ENCODE assay signal across 9 cellular contexts in the genomic region with DNA sequence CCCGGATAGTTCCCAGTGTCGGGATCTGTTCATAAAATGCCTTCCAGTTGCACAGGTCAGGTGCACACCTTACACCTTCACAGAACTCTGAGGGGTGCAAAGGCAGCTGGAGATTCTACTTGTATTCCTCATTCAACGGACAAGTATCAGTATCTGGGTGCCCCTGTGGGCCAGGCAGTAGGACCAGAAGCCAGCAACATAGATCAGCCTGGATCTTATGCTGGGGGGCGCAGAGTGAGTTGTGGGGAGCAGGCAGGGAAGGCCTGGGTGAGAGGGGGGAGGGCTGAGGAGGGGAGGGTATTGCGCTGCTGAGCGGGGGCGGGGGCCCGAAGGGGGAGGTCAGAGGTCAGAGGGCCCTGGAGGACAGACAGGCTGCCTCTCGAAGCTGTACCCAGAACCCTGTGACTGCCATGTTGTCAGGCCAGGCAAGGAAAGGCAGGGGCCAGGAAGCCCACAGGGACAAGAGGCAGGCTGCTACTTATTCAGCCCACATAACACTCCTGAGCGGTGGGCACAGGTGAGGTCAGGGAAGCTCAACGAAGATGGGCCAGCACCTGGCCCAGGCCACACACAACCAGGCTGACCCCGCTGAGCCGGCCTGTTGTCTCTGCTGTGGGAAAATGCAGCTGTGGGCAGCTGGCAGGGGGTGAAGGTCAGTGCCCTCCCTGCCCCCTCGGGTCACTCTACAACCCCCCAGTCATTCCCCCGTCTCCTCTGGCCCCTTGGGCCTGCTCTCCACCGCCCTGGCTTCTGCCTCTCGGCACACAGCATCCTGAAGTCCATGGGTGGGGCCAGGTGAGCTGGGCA. TPM values are rescaled to one million over a fixed set of nuclear protein-coding genes. Genes with fewer than 3 reads are reported as not detected.
A peak's percentile ranks its signal among the peaks of the same experiment; 100 is the strongest.
DNase-seq lines count a peak whose midpoint lies in the region; ATAC-seq and TF ChIP-seq lines count a peak whose summit lies in the region.
"Had no signal": no experiment of that assay in that cellular context is flagged by ENCODE, and none has a peak within 500 bp of the region (broad histone marks: within the 10 kb centered on the region; RNA-seq: fewer than 3 reads in every experiment).

No MANE protein-coding gene starts in this region.

- H3K27me3 Mint-ChIP-seq in chondrocyte (ENCODE audit: low read depth) = peaks cover 8% of the 10 kb centered on the region

- DNase-seq in DND-41 = no peak
- no peak for DNase-seq in chondrocyte (ENCODE audit: low spot score)
- DNase-seq in HK-2 (ENCODE audit: unreplicated experiment) = no peak
- DNase-seq in putamen (ENCODE audit: low spot score) = no peak
- no peak for DNase-seq in NCI-H1694 (lab: John Stamatoyannopoulos, UW)
- no peak for DNase-seq in NCI-H524 (lab: John Stamatoyannopoulos, UW)

- H3K4me2 ChIP-seq in DND-41 (ENCODE audit: insufficient read depth, low read length) = peak overlapping the region; percentile 92
- H3K4me2 ChIP-seq in Loucy (ENCODE audit: low read depth, low read length, poor library complexity, severe bottlenecking) = peak overlapping the region; percentile 90
- no peak overlapping the region for H3K4me2 ChIP-seq in parathyroid adenoma (ENCODE audit: low read length)

- peaks cover 30% of the 10 kb centered on the region for H3K27me3 ChIP-seq in DND-41 (ENCODE audit: insufficient read depth, low read length, poor library complexity)
- no peaks in the 10 kb centered on the region for H3K27me3 ChIP-seq in Loucy (ENCODE audit: insufficient read depth, low read length, poor library complexity, severe bottlenecking)
- no peaks in the 10 kb centered on the region for H3K27me3 ChIP-seq in parathyroid adenoma (ENCODE audit: control insufficient read depth, insufficient read depth, low read length)

- H3K36me3 Mint-ChIP-seq in chondrocyte (ENCODE audit: low read depth) = no peaks in the 10 kb centered on the region

- H3K9me2 ChIP-seq in Loucy (replicated peaks; ENCODE audit: low read depth, low read length) = no peaks in the 10 kb centered on the region

- peaks cover 20% of the 10 kb centered on the region for H3F3A ChIP-seq in Loucy (ENCODE audit: low read depth)

- H4K20me1 ChIP-seq in DND-41 (ENCODE audit: insufficient read depth, low read length) (peaks cover 29% of the 10 kb centered on the region), Loucy (ENCODE audit: insufficient read depth, low read length, poor library complexity, severe bottlenecking) (no peaks in the 10 kb centered on the region)

- H3K79me2 ChIP-seq in DND-41 (ENCODE audit: insufficient read depth, low read length) (peaks cover 12% of the 10 kb centered on the region), Loucy (ENCODE audit: insufficient read depth, low read length) (0 out of 2 replicates have a peak, but pooled peaks cover 11% of the 10 kb centered on the region), parathyroid adenoma (no peaks in the 10 kb centered on the region)

- peak overlapping the region; percentile 76; the same call in 1 of the 2 replicates for H3K9ac ChIP-seq in DND-41 (ENCODE audit: low read depth, low read length)
- H3K9ac ChIP-seq in Loucy (ENCODE audit: low read depth, low read length, poor library complexity, severe bottlenecking) = no peak overlapping the region
- H3K9ac ChIP-seq in parathyroid adenoma = no peak overlapping the region

- peak overlapping the region; percentile 74 for H3K4me3 Mint-ChIP-seq in chondrocyte (ENCODE audit: unreplicated experiment)

- no peak overlapping the region for H2AFZ ChIP-seq in DND-41 (ENCODE audit: low read depth, low read length)
- H2AFZ ChIP-seq in Loucy (ENCODE audit: low read length) = no peak overlapping the region
- H2AFZ ChIP-seq in parathyroid adenoma = no peak overlapping the region

- H3K4me1 Mint-ChIP-seq in chondrocyte (ENCODE audit: low read depth) = peaks cover 32% of the 10 kb centered on the region

- peaks cover 4% of the 10 kb centered on the region for H3K36me3 ChIP-seq in DND-41 (ENCODE audit: insufficient read depth, low read length)
- no peaks in the 10 kb centered on the region for H3K36me3 ChIP-seq in Loucy (ENCODE audit: insufficient read depth, low read length)
- H3K36me3 ChIP-seq in parathyroid adenoma (ENCODE audit: control insufficient read depth, insufficient read depth, low read length) = no peaks in the 10 kb centered on the region

- H3K27ac Mint-ChIP-seq in chondrocyte (ENCODE audit: unreplicated experiment) = peak overlapping the region; percentile 22

- no peak for TF ChIP-seq CTCF in DND-41 (IDR thresholded peaks at IDR 0.05; ENCODE audit: borderline replicate concordance, extremely low read depth, low read length, poor library complexity, severe bottlenecking)
- TF ChIP-seq CTCF in Loucy (conservative IDR thresholded peaks at IDR 0.05; ENCODE audit: low read length) = no peak
- no peak for TF ChIP-seq CTCF in chondrocyte (IDR thresholded peaks at IDR 0.05)
- TF ChIP-seq CTCF in parathyroid adenoma (IDR thresholded peaks at IDR 0.05) = no peak

- no peaks in the 10 kb centered on the region for H3K9me3 ChIP-seq in DND-41 (ENCODE audit: insufficient read depth, low read length, severe bottlenecking)
- no peaks in the 10 kb centered on the region for H3K9me3 ChIP-seq in Loucy (ENCODE audit: insufficient read depth, low read depth, low read length)
- H3K9me3 ChIP-seq in parathyroid adenoma (ENCODE audit: control insufficient read depth, low read length) = no peaks in the 10 kb centered on the region

- H3K4me3 ChIP-seq in DND-41 (ENCODE audit: low read depth in 1 of 2, low read length in 2 of 2) (no peak overlapping the region), Loucy (ENCODE audit: low read length, poor library complexity, severe bottlenecking) (no peak overlapping the region), parathyroid adenoma (ENCODE audit: low read depth, low read length) (no peak overlapping the region)

- ATAC-seq in DND-41 (ENCODE audit: insufficient read depth, low read depth) = no peak

- H3K27ac ChIP-seq in DND-41 (ENCODE audit: low read length) (no peak overlapping the region), parathyroid adenoma (peak overlapping the region; percentile 17)

- no peaks in the 10 kb centered on the region for H3K9me3 Mint-ChIP-seq in chondrocyte (ENCODE audit: low read depth)

- H3K4me1 ChIP-seq in DND-41 (ENCODE audit: insufficient read depth, low read length) (peaks cover 43% of the 10 kb centered on the region), Loucy (ENCODE audit: insufficient read depth, low read length, poor library complexity, severe bottlenecking) (peaks cover 45% of the 10 kb centered on the region), parathyroid adenoma (peaks cover 25% of the 10 kb centered on the region)

RNA-seq across cellular contexts. Expression of a gene that starts 1.1 kb away (rescaled TPM):
- 3.2 to 4.6 TPM (median 3.5 TPM) in 3 replicates for total RNA-seq in chondrocyte

RNA-seq across cellular contexts. Expression of a gene that starts 1.7 kb away (rescaled TPM):
- total RNA-seq in chondrocyte = 15.7 to 18.5 TPM (median 18.1 TPM) in 3 replicates

RNA-seq across cellular contexts. Expression of a gene that starts 3.2 kb away (rescaled TPM):
- 0.55 to 1.4 TPM in 2 of 3 replicates, not detected in the other for total RNA-seq in chondrocyte

RNA-seq across cellular contexts. Expression of a gene that starts 18.0 kb away (rescaled TPM):
- 57.1 to 59.2 TPM (median 57.6 TPM) in 3 replicates for total RNA-seq in chondrocyte

RNA-seq across cellular contexts. Expression of a gene that starts 26.3 kb away (rescaled TPM):
- not detected in 3 replicates for total RNA-seq in chondrocyte
- total RNA-seq: myocyte had no signal
